ENCODE assay signal across 8 cellular contexts in the genomic region with DNA sequence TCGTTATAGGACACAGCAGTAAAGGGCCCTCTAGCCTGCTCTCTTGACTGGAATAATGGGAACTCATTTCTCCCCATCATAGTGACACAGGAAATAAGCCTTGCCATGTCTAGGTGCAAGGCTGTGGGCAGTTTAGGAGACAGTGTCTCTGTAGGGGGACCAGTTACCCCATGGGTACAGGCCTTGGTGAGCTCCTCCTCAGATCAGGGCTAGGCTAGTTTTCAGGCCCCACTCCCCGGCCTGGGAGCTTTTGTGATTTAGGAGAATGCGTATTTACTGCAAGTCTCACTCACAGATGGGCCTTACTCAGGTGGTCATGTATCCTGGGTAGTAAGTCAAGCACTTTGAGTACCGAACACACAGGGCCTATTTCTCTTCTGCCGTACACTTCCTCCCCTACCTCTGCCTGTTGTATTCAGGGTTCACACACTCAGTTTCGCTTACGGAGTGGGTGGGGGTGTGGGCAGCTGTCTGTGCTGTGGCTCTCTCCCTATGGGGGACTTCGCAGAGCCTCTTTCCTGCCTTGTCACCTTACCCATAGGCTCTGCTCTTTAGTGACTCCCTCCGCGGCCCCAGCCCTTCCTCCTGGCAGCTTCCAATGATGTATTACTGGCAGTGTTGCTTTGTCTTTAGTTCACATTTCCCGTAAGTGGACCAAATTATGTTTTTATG. TPM values are rescaled to one million over a fixed set of nuclear protein-coding genes. Genes with fewer than 3 reads are reported as not detected.
A peak's percentile ranks its signal among the peaks of the same experiment; 100 is the strongest.
DNase-seq lines count a peak whose midpoint lies in the region; ATAC-seq, FAIRE-seq and TF ChIP-seq lines count a peak whose summit lies in the region.

No MANE protein-coding gene starts in this region.

- TF ChIP-seq CTCF in activated B cell treated with CpG ODN at 0.5 μM for 24 hours (IDR thresholded peaks at IDR 0.05), result no peak
- TF ChIP-seq CTCF in H1 (IDR thresholded peaks at IDR 0.05; ENCODE audit: control extremely low read depth in 1 of 3, insufficient read depth in 1 of 3, low read depth in 1 of 3, low read length in 3 of 3), result no peak
- TF ChIP-seq CTCF in BE2C (IDR thresholded peaks at IDR 0.05; ENCODE audit: low read depth, low read length), result no peak

- no peaks in the 10 kb centered on the region for H3K9me3 ChIP-seq in H1 (ENCODE audit: insufficient read depth in 2 of 2, low read depth in 1 of 2, low read length in 1 of 2)
- H3K9me3 ChIP-seq in BE2C, result no peaks in the 10 kb centered on the region

- TF ChIP-seq POLR2A in H1 (IDR thresholded peaks at IDR 0.05; ENCODE audit: control extremely low read depth in 1 of 2, low read depth in 2 of 2, low read length in 2 of 2), result no peak

- H4K5ac ChIP-seq in H1 (ENCODE audit: insufficient read length, low read depth, low read length), result no peak overlapping the region

- H3K27ac ChIP-seq in H1 (ENCODE audit: low read depth, low read length), result no peak overlapping the region

- no peak overlapping the region for H2AK5ac ChIP-seq in H1 (ENCODE audit: low read depth, low read length)

- FAIRE-seq in H1 (lab: Jason Lieb, UNC), result no peak

- no peak overlapping the region; the same call in 1 of the 2 replicates for H4K8ac ChIP-seq in H1 (ENCODE audit: extremely low read depth, insufficient read depth, low read length)

- no peak overlapping the region for H2BK5ac ChIP-seq in H1 (ENCODE audit: low read depth, low read length)

- H3K79me1 ChIP-seq in H1 (ENCODE audit: low read depth, low read length), result peaks cover 24% of the 10 kb centered on the region

- no peak overlapping the region for H3K9ac ChIP-seq in H1 (replicated peaks in 1 of 4; ENCODE audit: extremely low read depth in 1 of 4, low read depth in 3 of 4, low read length in 3 of 4)

- H3K18ac ChIP-seq in H1 (ENCODE audit: extremely low read depth, low read length), result 0 out of 2 replicates have a peak overlapping the region, but pooled peaks have one; percentile 24

- no peaks in the 10 kb centered on the region for H3K27me3 ChIP-seq in H1 (replicated peaks in 1 of 4; ENCODE audit: control insufficient read depth in 3 of 4, extremely low read depth in 1 of 4, insufficient read depth in 3 of 4, low read length in 3 of 4)
- no peaks in the 10 kb centered on the region for H3K27me3 ChIP-seq in BE2C

- no peak for TF ChIP-seq RAD21 in H1 (IDR thresholded peaks at IDR 0.05 in 1 of 2, conservative IDR thresholded peaks at IDR 0.05 in 1 of 2; ENCODE audit: low read depth in 2 of 2, low read length in 2 of 2)

- POLR2A ChIA-PET in activated B cell treated with CpG ODN at 0.5 μM for 24 hours (lab: Charles Lee), result interaction anchor here (0.5 to 1.2 kb wide), 2 partner anchors 26 to 264 kb away, joined by 3 to 4 read pairs; no protein-coding TSS in a partner anchor
- POLR2A ChIA-PET in H1 (lab: Charles Lee; ENCODE audit: partially characterized antibody), result interaction anchor here (2.1 kb wide), 1 partner anchor 35 kb away, joined by 6 read pairs; no protein-coding TSS in a partner anchor

- peaks cover 16% of the 10 kb centered on the region for H3K36me3 Mint-ChIP-seq in activated B cell treated with CpG ODN at 0.5 μM for 24 hours (ENCODE audit: low read depth)

- H2BK12ac ChIP-seq in H1 (ENCODE audit: low read depth, low read length), result no peak overlapping the region

- H3K4me1 ChIP-seq in H1 (replicated peaks in 1 of 4; ENCODE audit: control insufficient read depth in 3 of 4, insufficient read depth in 4 of 4, low read length in 3 of 4) (peaks cover 0 to 10% (median 5%) of the 10 kb centered on the region in 4 experiments; a peak in 6 of 7 replicates), BE2C (peaks cover 3% of the 10 kb centered on the region; the same call in 1 of the 2 replicates)

- no peak overlapping the region for H3K4me3 Mint-ChIP-seq in activated B cell treated with CpG ODN at 0.5 μM for 24 hours

- H3K4me2 ChIP-seq in H1 (ENCODE audit: insufficient read depth in 1 of 2, low read depth in 2 of 2, low read length in 2 of 2), result no peak overlapping the region

- H3K56ac ChIP-seq in H1 (replicated peaks; ENCODE audit: insufficient read length, low read depth, low read length), result no peak overlapping the region

- no peak overlapping the region for H2BK20ac ChIP-seq in H1 (ENCODE audit: low read length)

- H3K4me3 ChIP-seq in H1 (ENCODE audit: extremely low read depth in 1 of 4, insufficient read depth in 2 of 4, low read depth in 3 of 4, low read length in 4 of 4) (no peak overlapping the region), BE2C (ENCODE audit: low read depth, low read length) (no peak overlapping the region)

- H2BK15ac ChIP-seq in H1 (ENCODE audit: low read length), result no peak overlapping the region

- H3K4me1 Mint-ChIP-seq in activated B cell treated with CpG ODN at 0.5 μM for 24 hours, result peaks cover 55% of the 10 kb centered on the region

- no peaks in the 10 kb centered on the region; the same call in 1 of the 2 replicates for H3K23me2 ChIP-seq in H1 (ENCODE audit: low read depth, low read length)

- H3K14ac ChIP-seq in H1 (ENCODE audit: insufficient read length), result no peak overlapping the region

- no peaks in the 10 kb centered on the region for H3K9me3 Mint-ChIP-seq in activated B cell treated with CpG ODN at 0.5 μM for 24 hours

- no peak overlapping the region for H4K91ac ChIP-seq in H1 (replicated peaks; ENCODE audit: insufficient read length, low read length)

- ATAC-seq in GM21786 (IDR thresholded peaks at IDR 0.05; ENCODE audit: unreplicated experiment), result peak; percentile 84
- ATAC-seq in activated B cell treated with CpG ODN at 0.5 μM for 24 hours (ENCODE audit: low read depth), result peak; percentile 93
- no peak for ATAC-seq in GM19328 (IDR thresholded peaks at IDR 0.05; ENCODE audit: unreplicated experiment)

- no peak overlapping the region for H3K4ac ChIP-seq in H1 (replicated peaks; ENCODE audit: insufficient read length, low read depth, low read length)

- H2AFZ ChIP-seq in H1 (ENCODE audit: low read length), result no peak overlapping the region

- DNase-seq in activated B cell treated with CpG ODN at 0.5 μM for 24 hours (peak; percentile 23), H1 (ENCODE audit: low read depth in 1 of 2, low spot score in 2 of 2) (no peak), cerebellar cortex (ENCODE audit: low spot score) (no peak), foreskin melanocyte (no peak), BE2C (no peak)
- peak; percentile 6 to 41 (median 39) for DNase-seq in stimulated activated CD4-positive, alpha-beta T cell treated with anti-CD3 and anti-CD28 coated beads, TNF-alpha, amount 100 ng/mL, for 4 hours (ENCODE audit: low read depth in 3 of 3)

- no peaks in the 10 kb centered on the region for H3K36me3 ChIP-seq in H1 (ENCODE audit: control insufficient read depth in 2 of 4, insufficient read depth in 4 of 4, low read length in 3 of 4)
- H3K36me3 ChIP-seq in BE2C, result peaks cover 12% of the 10 kb centered on the region

- peaks cover 7 to 93% of the 10 kb centered on the region in 2 experiments for H3K79me2 ChIP-seq in H1 (ENCODE audit: control insufficient read depth in 1 of 2, insufficient read depth in 2 of 2, low read length in 2 of 2)

- 91% methylated on average over 11 of the region's 11 CpGs; no CpG with 5 or more reads in 1 of the 2 experiments for WGBS in H1 (ENCODE audit: extremely low coverage in 1 of 2, insufficient coverage in 1 of 2, insufficient read length in 1 of 2, insufficient replicate concordance in 2 of 2, low coverage in 1 of 2, low lambda C conversion rate in 2 of 2, missing lambda C conversion rate in 1 of 2), 2 experiments

- H3K27ac Mint-ChIP-seq in activated B cell treated with CpG ODN at 0.5 μM for 24 hours, result peak overlapping the region; percentile 65

- H2BK120ac ChIP-seq in H1 (replicated peaks; ENCODE audit: low read depth, low read length), result no peak overlapping the region

- H3K27me3 Mint-ChIP-seq in activated B cell treated with CpG ODN at 0.5 μM for 24 hours, result no peaks in the 10 kb centered on the region

- H4K20me1 ChIP-seq in H1 (replicated peaks in 1 of 2; ENCODE audit: control insufficient read depth in 1 of 2, insufficient read depth in 2 of 2, low read length in 2 of 2), result peaks cover 10 to 26% of the 10 kb centered on the region in 2 experiments

- TF ChIP-seq EP300 in H1 (IDR thresholded peaks at IDR 0.05; ENCODE audit: borderline replicate concordance in 1 of 2, low read depth in 2 of 2, low read length in 2 of 2), result no peak

- intact Hi-C loops in activated B cell treated with CpG ODN at 0.5 μM for 24 hours (cut with micrococcal nuclease), result no loop called here

- no peak overlapping the region for H3K23ac ChIP-seq in H1 (ENCODE audit: insufficient read length)

- CTCF ChIA-PET in activated B cell treated with CpG ODN at 0.5 μM for 24 hours (lab: Charles Lee) (no interaction called here), H1 (lab: Charles Lee; ENCODE audit: partially characterized antibody) (interaction anchor here (0.6 to 1.1 kb wide), 3 partner anchors 11 to 135 kb away, joined by 3 read pairs; no protein-coding TSS in a partner anchor)

TF ChIP-seq in H1, 55 proteins besides CTCF, POLR2A, EP300 and RAD21 (continues in another document):
- TF ChIP-seq CBX8 (IDR thresholded peaks at IDR 0.05; ENCODE audit: borderline replicate concordance, low read depth, low read length) (no peak), GTF2F1 (IDR thresholded peaks at IDR 0.05; ENCODE audit: borderline replicate concordance, low read depth, low read length) (no peak), POU5F1 (IDR thresholded peaks at IDR 0.05; ENCODE audit: low read depth, low read length) (no peak), FOSL1 (IDR thresholded peaks at IDR 0.05; ENCODE audit: insufficient read depth, low read depth, low read length) (no peak), EGR1 (IDR thresholded peaks at IDR 0.05; ENCODE audit: borderline replicate concordance, low read depth, low read length) (no peak), RNF2 (IDR thresholded peaks at IDR 0.05; ENCODE audit: borderline replicate concordance, low read depth, low read length, missing control alignments, poor library complexity, severe bottlenecking) (no peak), TBP (IDR thresholded peaks at IDR 0.05; ENCODE audit: low read depth, low read length) (no peak), NANOG (IDR thresholded peaks at IDR 0.05; ENCODE audit: insufficient read depth, low read depth, low read length, poor library complexity, severe bottlenecking) (no peak), CHD1 (IDR thresholded peaks at IDR 0.05; ENCODE audit: low read depth, low read length) (no peak)

RNA-seq across cellular contexts. Expression of a gene that starts 34.2 kb away (rescaled TPM):
- total RNA-seq in activated B cell treated with CpG ODN at 0.5 μM for 24 hours, result 40.0 and 42.8 TPM in 2 replicates
- total RNA-seq in H1 (2021; fragmentation: NEBNext Ultra II Directional; extraction: Animal tissue kit (Norgen Biotek cat#: 25700)), result 26.2 and 27.2 TPM in 2 replicates
- 8.7 and 12.5 TPM in 2 replicates for polyA plus RNA-seq in H1 (2011; rRNA removed)
- polyA plus RNA-seq in H1 (2011; cell fraction: cytosol; rRNA removed), result 7.3 TPM
- polyA plus RNA-seq in H1 (2011; cell fraction: nucleus; rRNA removed), result 20.6 TPM
- 16.4 to 18.6 TPM (median 17.4 TPM) in 4 replicates for polyA plus RNA-seq in H1 (2012, experiment 1 of 2)
- polyA plus RNA-seq in H1 (2012, experiment 2 of 2), result 6.2 TPM
- 11.8 TPM for polyA plus RNA-seq in H1 (2013, experiment 1 of 2)
- polyA plus RNA-seq in H1 (2013, experiment 2 of 2), result 11.5 TPM
- 17.7 and 19.2 TPM in 2 replicates for polyA minus RNA-seq in H1 (2011; rRNA and poly(A)+ RNA removed)
- 21.1 TPM for polyA minus RNA-seq in H1 (2011; cell fraction: cytosol; rRNA and poly(A)+ RNA removed)
- polyA minus RNA-seq in H1 (2011; cell fraction: nucleus; rRNA and poly(A)+ RNA removed), result 28.0 TPM
- polyA plus RNA-seq in BE2C (2012; ENCODE audit: insufficient read depth, insufficient read length, low read depth), result 16.7 TPM

Comparison
In these comparisons a context has a peak if more than half of its experiments do, and no peak if none do; other contexts are left out.
1. DNase-seq: peak in activated B cell treated with CpG ODN at 0.5 μM for 24 hours (single experiment) and stimulated activated CD4-positive, alpha-beta T cell treated with anti-CD3 and anti-CD28 coated beads, TNF-alpha, amount 100 ng/mL, for 4 hours (3 of 3); none in H1 (0 of 2), cerebellar cortex (single experiment), foreskin melanocyte (single experiment) and BE2C (single experiment).